Comparison of ENCODE assay signal across 1 cellular context in genomic region chr16:4618645-4619418, GRCh38.
TF ChIP-seq lines count a peak whose summit lies in the region.

No MANE protein-coding gene starts in this region.

TF ChIP-seq in HepG2, 621 proteins besides CTCF, POLR2A, EP300 and RAD21 (continued from another document and continues in another):
- TF ChIP-seq PLSCR1 (CRISPR knock-in tag; IDR thresholded peaks at IDR 0.05; ENCODE audit: borderline replicate concordance) (no peak), ZNF576 (CRISPR knock-in tag; IDR thresholded peaks at IDR 0.05) (no peak), SIX1 (CRISPR knock-in tag; IDR thresholded peaks at IDR 0.05; ENCODE audit: borderline replicate concordance) (no peak), ZNF280D (CRISPR knock-in tag; IDR thresholded peaks at IDR 0.05) (no peak), SOX6 (IDR thresholded peaks at IDR 0.05) (no peak), SOX6 (CRISPR knock-in tag; IDR thresholded peaks at IDR 0.05) (peak; percentile 40; the same call in 1 of the 2 replicates), GTF3A (CRISPR knock-in tag; conservative IDR thresholded peaks at IDR 0.05) (no peak), GPN1 (CRISPR knock-in tag; IDR thresholded peaks at IDR 0.05; ENCODE audit: borderline replicate concordance) (no peak), ZNF850 (CRISPR knock-in tag; conservative IDR thresholded peaks at IDR 0.05) (no peak), ZNF724P (CRISPR knock-in tag; IDR thresholded peaks at IDR 0.05; ENCODE audit: borderline replicate concordance) (0 out of 2 replicates have a peak, but pooled peaks have one; percentile 9), HDAC1 (CRISPR knock-in tag; IDR thresholded peaks at IDR 0.05) (peak; percentile 58; the same call in 1 of the 2 replicates), RFXANK (CRISPR knock-in tag; IDR thresholded peaks at IDR 0.05) (no peak), ZBTB3 (CRISPR knock-in tag; IDR thresholded peaks at IDR 0.05; ENCODE audit: borderline replicate concordance, low read depth) (no peak), ZNF589 (CRISPR knock-in tag; conservative IDR thresholded peaks at IDR 0.05) (no peak), FOXK2 (IDR thresholded peaks at IDR 0.05) (no peak), BRCA1 (CRISPR knock-in tag; IDR thresholded peaks at IDR 0.05) (no peak), ELK4 (CRISPR knock-in tag; IDR thresholded peaks at IDR 0.05; ENCODE audit: borderline replicate concordance) (no peak), KLF11 (CRISPR knock-in tag; IDR thresholded peaks at IDR 0.05) (no peak), SKIL (CRISPR knock-in tag; IDR thresholded peaks at IDR 0.05; ENCODE audit: borderline replicate concordance) (no peak), ZNF775 (CRISPR knock-in tag; IDR thresholded peaks at IDR 0.05; ENCODE audit: borderline replicate concordance) (no peak), NCOR1 (IDR thresholded peaks at IDR 0.05; ENCODE audit: borderline replicate concordance, low read length) (no peak), RBFOX2 (IDR thresholded peaks at IDR 0.05; ENCODE audit: low read depth, low read length) (no peak), KDM3A (CRISPR knock-in tag; IDR thresholded peaks at IDR 0.05; ENCODE audit: low read depth) (no peak), POLR2G (IDR thresholded peaks at IDR 0.05; ENCODE audit: low read depth, low read length) (no peak; the same call in 1 of the 2 replicates), ZNF841 (CRISPR knock-in tag; IDR thresholded peaks at IDR 0.05; ENCODE audit: borderline replicate concordance) (no peak), HMGXB4 (CRISPR knock-in tag; IDR thresholded peaks at IDR 0.05; ENCODE audit: borderline replicate concordance in 1 of 2, low read depth in 1 of 2) (peak in 1 of 2 experiments; percentile 37; a peak in 1 of 4 replicates), HNRNPLL (IDR thresholded peaks at IDR 0.05; ENCODE audit: low read depth, low read length, poor library complexity, severe bottlenecking) (no peak), HNRNPUL1 (IDR thresholded peaks at IDR 0.05; ENCODE audit: low read depth, low read length) (no peak), DNMT3B (CRISPR knock-in tag; conservative IDR thresholded peaks at IDR 0.05) (no peak), YY1 (IDR thresholded peaks at IDR 0.05; ENCODE audit: insufficient read depth, insufficient replicate concordance, low read depth, low read length) (peak; percentile 5), ZBTB33 (CRISPR knock-in tag; IDR thresholded peaks at IDR 0.05) (no peak), MTERF4 (CRISPR knock-in tag; IDR thresholded peaks at IDR 0.05) (no peak), ZNF749 (CRISPR knock-in tag; IDR thresholded peaks at IDR 0.05; ENCODE audit: borderline replicate concordance) (no peak), ZNF138 (CRISPR knock-in tag; IDR thresholded peaks at IDR 0.05; ENCODE audit: low read depth) (no peak), ZNF34 (CRISPR knock-in tag; IDR thresholded peaks at IDR 0.05; ENCODE audit: borderline replicate concordance) (no peak), NR3C1 (CRISPR knock-in tag; IDR thresholded peaks at IDR 0.05) (no peak), TEAD3 (CRISPR knock-in tag; optimal IDR thresholded peaks at IDR 0.05; ENCODE audit: borderline replicate concordance) (peak; percentile 29), PPARG (CRISPR knock-in tag; conservative IDR thresholded peaks at IDR 0.05) (no peak), NFAT5 (CRISPR knock-in tag; IDR thresholded peaks at IDR 0.05) (no peak), POLR2AphosphoS5 (IDR thresholded peaks at IDR 0.05; ENCODE audit: low read depth, low read length) (no peak), GLI4 (CRISPR knock-in tag; IDR thresholded peaks at IDR 0.05; ENCODE audit: borderline replicate concordance) (no peak), IRF9 (CRISPR knock-in tag; IDR thresholded peaks at IDR 0.05; ENCODE audit: borderline replicate concordance) (0 out of 2 replicates have a peak, but pooled peaks have one; percentile 51), ZNF598 (CRISPR knock-in tag; IDR thresholded peaks at IDR 0.05; ENCODE audit: borderline replicate concordance) (no peak), RXRA (CRISPR knock-in tag; IDR thresholded peaks at IDR 0.05) (peak; percentile 18; the same call in 1 of the 2 replicates), ZNF543 (CRISPR knock-in tag; IDR thresholded peaks at IDR 0.05) (0 out of 2 replicates have a peak, but pooled peaks have one; percentile 31), MYNN (CRISPR knock-in tag; IDR thresholded peaks at IDR 0.05; ENCODE audit: low read depth) (no peak)
